Comparison of ENCODE assay signal across 11 cellular contexts in the genomic region with DNA sequence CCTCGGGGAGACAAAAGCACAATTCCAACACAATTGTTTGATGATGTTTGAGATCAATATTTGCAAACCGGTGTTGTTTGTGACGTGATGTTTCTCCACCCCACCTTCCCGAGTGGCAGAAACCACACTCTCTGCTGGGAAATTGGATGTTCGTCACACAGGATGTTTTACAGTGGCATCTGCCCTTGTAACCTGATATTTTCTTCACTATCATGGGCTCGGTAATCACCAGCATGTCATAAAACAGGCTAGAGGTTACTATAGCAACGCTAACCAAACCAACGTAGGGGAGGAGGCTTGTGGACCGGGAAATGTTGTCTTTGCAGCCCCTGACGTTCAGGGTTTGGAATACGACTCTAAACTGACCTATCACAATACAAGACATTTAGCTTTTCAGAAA.
DNase-seq lines count a peak whose midpoint lies in the region; ATAC-seq and TF ChIP-seq lines count a peak whose summit lies in the region.
"Had no signal": no experiment of that assay in that cellular context is flagged by ENCODE, and none has a peak within 500 bp of the region (broad histone marks: within the 10 kb centered on the region; RNA-seq: fewer than 3 reads in every experiment).

No MANE protein-coding gene starts in this region.

- peaks cover 3% of the 10 kb centered on the region for H3K27me3 Mint-ChIP-seq in HFFc6 (ENCODE audit: insufficient read depth)
- H3K27me3 Mint-ChIP-seq in activated CD4-positive, alpha-beta T cell treated with anti-CD3 and anti-CD28 coated beads, Interleukin-2, amount 10 ng/mL, durations not matched to agents 24 days and 14 days = peaks cover 2% of the 10 kb centered on the region
- peaks cover 23% of the 10 kb centered on the region for H3K27me3 Mint-ChIP-seq in T-helper 17 cell

- H3K36me3 Mint-ChIP-seq in HFFc6 (ENCODE audit: low read depth) (no peaks in the 10 kb centered on the region), T-helper 17 cell (ENCODE audit: low read depth) (no peaks in the 10 kb centered on the region)
- no peaks in the 10 kb centered on the region for H3K36me3 Mint-ChIP-seq in activated CD4-positive, alpha-beta T cell treated with anti-CD3 and anti-CD28 coated beads, Interleukin-2, amount 10 ng/mL, durations not matched to agents 24 days and 14 days (ENCODE audit: low read depth)

- H3K27me3 ChIP-seq in endocrine pancreas (ENCODE audit: control insufficient read depth, insufficient read depth, low read length) = no peaks in the 10 kb centered on the region

- peak overlapping the region; percentile 59; the same call in 1 of the 2 replicates for H3K4me3 Mint-ChIP-seq in HFFc6
- H3K4me3 Mint-ChIP-seq in activated CD4-positive, alpha-beta T cell treated with anti-CD3 and anti-CD28 coated beads, Interleukin-2, amount 10 ng/mL, durations not matched to agents 24 days and 14 days = no peak overlapping the region
- H3K4me3 Mint-ChIP-seq in T-helper 17 cell = no peak overlapping the region

- H3K9me3 Mint-ChIP-seq in HFFc6 = no peaks in the 10 kb centered on the region
- no peaks in the 10 kb centered on the region for H3K9me3 Mint-ChIP-seq in activated CD4-positive, alpha-beta T cell treated with anti-CD3 and anti-CD28 coated beads, Interleukin-2, amount 10 ng/mL, durations not matched to agents 24 days and 14 days

- no peak for TF ChIP-seq CTCF in HFFc6 (IDR thresholded peaks at IDR 0.05)

- no peak overlapping the region for H3K9ac ChIP-seq in endocrine pancreas (ENCODE audit: control insufficient read depth, insufficient read depth, low read length)

- no peaks in the 10 kb centered on the region for H3K4me1 ChIP-seq in endocrine pancreas (ENCODE audit: control insufficient read depth, insufficient read depth, low read length)
- H3K4me1 ChIP-seq: psoas muscle had no signal

- DNase-seq in HFFc6 (peak; percentile 85), NCI-H460 (ENCODE audit: extremely low read depth, low read depth) (peak; percentile 59), retina (peak; percentile 14), nucleus accumbens (lab: John Stamatoyannopoulos, UW) (no peak), T-helper 17 cell (no peak)
- DNase-seq in activated CD4-positive, alpha-beta T cell treated with anti-CD3 and anti-CD28 coated beads, Interleukin-2, amount 50 U/mL, for 1 hour = no peak
- no peak for DNase-seq in activated CD4-positive, alpha-beta T cell treated with anti-CD3 and anti-CD28 coated beads, Interleukin-2, amount 10 ng/mL, durations not matched to agents 24 days and 14 days
- DNase-seq: hippocampal formation, psoas muscle had no signal

- H3K4me1 Mint-ChIP-seq in HFFc6 (ENCODE audit: low read depth) = peaks cover 39% of the 10 kb centered on the region
- no peaks in the 10 kb centered on the region for H3K4me1 Mint-ChIP-seq in activated CD4-positive, alpha-beta T cell treated with anti-CD3 and anti-CD28 coated beads, Interleukin-2, amount 10 ng/mL, durations not matched to agents 24 days and 14 days
- H3K4me1 Mint-ChIP-seq in T-helper 17 cell = no peaks in the 10 kb centered on the region

- no peaks in the 10 kb centered on the region for H3K36me3 ChIP-seq in endocrine pancreas (ENCODE audit: control insufficient read depth, insufficient read depth, low read length)

- no peaks in the 10 kb centered on the region for H3K9me3 ChIP-seq in endocrine pancreas (ENCODE audit: control insufficient read depth, low read length)
- H3K9me3 ChIP-seq in T-helper 17 cell (ENCODE audit: control insufficient read depth, low read length, poor library complexity, severe bottlenecking) = no peaks in the 10 kb centered on the region
- H3K9me3 ChIP-seq: psoas muscle had no signal

- H3K27ac Mint-ChIP-seq in HFFc6 (peak overlapping the region; percentile 73), T-helper 17 cell (no peak overlapping the region)
- H3K27ac Mint-ChIP-seq in activated CD4-positive, alpha-beta T cell treated with anti-CD3 and anti-CD28 coated beads, Interleukin-2, amount 10 ng/mL, durations not matched to agents 24 days and 14 days = no peak overlapping the region

- intact Hi-C loops in activated CD4-positive, alpha-beta T cell treated with anti-CD3 and anti-CD28 coated beads, Interleukin-2, amount 10 ng/mL, durations not matched to agents 24 days and 14 days (cut with micrococcal nuclease) = no loop called here

- no peak for ATAC-seq in T-helper 17 cell
- ATAC-seq: psoas muscle had no signal

- peak overlapping the region; percentile 35 for H3K4me3 ChIP-seq in endocrine pancreas (ENCODE audit: control insufficient read depth, insufficient read depth, low read length)
- H3K4me3 ChIP-seq: PC-9, psoas muscle had no signal

Comparison
In these comparisons a context has a peak if more than half of its experiments do, and no peak if none do; other contexts are left out.
1. DNase-seq: peak in HFFc6 (single experiment), NCI-H460 (single experiment) and retina (single experiment); none in nucleus accumbens (0 of 56), activated CD4-positive, alpha-beta T cell treated with anti-CD3 and anti-CD28 coated beads, Interleukin-2, amount 50 U/mL, for 1 hour (single experiment), activated CD4-positive, alpha-beta T cell treated with anti-CD3 and anti-CD28 coated beads, Interleukin-2, amount 10 ng/mL, durations not matched to agents 24 days and 14 days (single experiment) and T-helper 17 cell (0 of 3).